ENCODE assay signal across 1 cellular context in the genomic region with DNA sequence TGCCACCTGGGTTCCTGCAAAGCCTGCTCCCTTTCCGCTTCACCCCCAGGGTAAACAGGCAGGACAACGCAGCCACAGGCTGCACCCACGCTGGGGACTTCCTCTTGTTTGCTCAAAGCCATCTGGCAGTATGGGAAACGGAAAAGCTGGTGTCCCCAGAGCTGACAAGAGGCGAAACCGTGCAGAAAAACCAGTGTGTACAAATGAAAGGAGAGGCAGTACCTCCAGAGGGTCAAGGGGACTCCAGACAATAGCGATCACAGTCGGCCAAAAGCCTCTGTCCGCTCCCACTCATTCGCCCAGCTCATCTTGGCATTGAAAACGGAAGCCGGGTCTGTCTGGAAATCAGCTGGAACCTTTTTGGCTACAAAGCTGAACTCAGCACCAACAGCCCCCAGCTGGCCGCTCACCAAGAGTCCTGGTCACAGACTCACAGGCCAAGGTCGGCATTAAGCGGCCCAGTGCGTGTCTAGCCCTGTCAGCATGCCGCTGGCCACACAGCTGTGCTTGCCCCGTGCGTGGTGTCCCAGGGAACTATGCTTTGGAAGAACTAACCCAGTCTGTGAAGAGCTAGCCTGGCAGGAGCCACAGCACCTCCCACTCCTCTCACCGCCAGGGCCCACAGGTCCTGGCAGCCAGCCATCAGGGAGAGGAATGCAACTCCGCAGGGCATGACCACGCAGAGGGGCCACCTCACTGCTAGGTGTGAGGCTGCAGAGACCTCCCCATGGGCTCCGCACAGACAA.
TF ChIP-seq lines count a peak whose summit lies in the region.

No MANE protein-coding gene starts in this region.

TF ChIP-seq in HepG2, 621 proteins besides CTCF, POLR2A, EP300 and RAD21 (continued from another document and continues in another):
- TF ChIP-seq, protein P1, sequence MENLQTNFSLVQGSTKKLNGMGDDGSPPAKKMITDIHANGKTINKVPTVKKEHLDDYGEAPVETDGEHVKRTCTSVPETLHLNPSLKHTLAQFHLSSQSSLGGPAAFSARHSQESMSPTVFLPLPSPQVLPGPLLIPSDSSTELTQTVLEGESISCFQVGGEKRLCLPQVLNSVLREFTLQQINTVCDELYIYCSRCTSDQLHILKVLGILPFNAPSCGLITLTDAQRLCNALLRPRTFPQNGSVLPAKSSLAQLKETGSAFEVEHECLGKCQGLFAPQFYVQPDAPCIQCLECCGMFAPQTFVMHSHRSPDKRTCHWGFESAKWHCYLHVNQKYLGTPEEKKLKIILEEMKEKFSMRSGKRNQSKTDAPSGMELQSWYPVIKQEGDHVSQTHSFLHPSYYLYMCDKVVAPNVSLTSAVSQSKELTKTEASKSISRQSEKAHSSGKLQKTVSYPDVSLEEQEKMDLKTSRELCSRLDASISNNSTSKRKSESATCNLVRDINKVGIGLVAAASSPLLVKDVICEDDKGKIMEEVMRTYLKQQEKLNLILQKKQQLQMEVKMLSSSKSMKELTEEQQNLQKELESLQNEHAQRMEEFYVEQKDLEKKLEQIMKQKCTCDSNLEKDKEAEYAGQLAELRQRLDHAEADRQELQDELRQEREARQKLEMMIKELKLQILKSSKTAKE (CRISPR knock-in tag; IDR thresholded peaks at IDR 0.05; ENCODE audit: borderline replicate concordance), result peak; percentile 35; the same call in 1 of the 2 replicates
- TF ChIP-seq MAF1 (CRISPR knock-in tag; IDR thresholded peaks at IDR 0.05; ENCODE audit: borderline replicate concordance), result 0 out of 2 replicates have a peak, but pooled peaks have one; percentile 20
- TF ChIP-seq ZNF24 (IDR thresholded peaks at IDR 0.05), result no peak
- no peak for TF ChIP-seq IRX3 (CRISPR knock-in tag; IDR thresholded peaks at IDR 0.05; ENCODE audit: borderline replicate concordance, low read depth)
- TF ChIP-seq, protein P2, sequence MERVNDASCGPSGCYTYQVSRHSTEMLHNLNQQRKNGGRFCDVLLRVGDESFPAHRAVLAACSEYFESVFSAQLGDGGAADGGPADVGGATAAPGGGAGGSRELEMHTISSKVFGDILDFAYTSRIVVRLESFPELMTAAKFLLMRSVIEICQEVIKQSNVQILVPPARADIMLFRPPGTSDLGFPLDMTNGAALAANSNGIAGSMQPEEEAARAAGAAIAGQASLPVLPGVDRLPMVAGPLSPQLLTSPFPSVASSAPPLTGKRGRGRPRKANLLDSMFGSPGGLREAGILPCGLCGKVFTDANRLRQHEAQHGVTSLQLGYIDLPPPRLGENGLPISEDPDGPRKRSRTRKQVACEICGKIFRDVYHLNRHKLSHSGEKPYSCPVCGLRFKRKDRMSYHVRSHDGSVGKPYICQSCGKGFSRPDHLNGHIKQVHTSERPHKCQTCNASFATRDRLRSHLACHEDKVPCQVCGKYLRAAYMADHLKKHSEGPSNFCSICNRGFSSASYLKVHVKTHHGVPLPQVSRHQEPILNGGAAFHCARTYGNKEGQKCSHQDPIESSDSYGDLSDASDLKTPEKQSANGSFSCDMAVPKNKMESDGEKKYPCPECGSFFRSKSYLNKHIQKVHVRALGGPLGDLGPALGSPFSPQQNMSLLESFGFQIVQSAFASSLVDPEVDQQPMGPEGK (CRISPR knock-in tag; IDR thresholded peaks at IDR 0.05), result peak; percentile 81
- TF ChIP-seq MAFG (CRISPR knock-in tag; IDR thresholded peaks at IDR 0.05), result no peak
- 0 out of 2 replicates have a peak, but pooled peaks have one; percentile 13 for TF ChIP-seq HOXA5 (CRISPR knock-in tag; IDR thresholded peaks at IDR 0.05)
- no peak for TF ChIP-seq ZNF383 (CRISPR knock-in tag; IDR thresholded peaks at IDR 0.05; ENCODE audit: borderline replicate concordance)
- no peak for TF ChIP-seq NFE2 (CRISPR knock-in tag; IDR thresholded peaks at IDR 0.05)
- TF ChIP-seq SMARCC2 (IDR thresholded peaks at IDR 0.05), result no peak
- no peak for TF ChIP-seq PHF20 (CRISPR knock-in tag; IDR thresholded peaks at IDR 0.05)
- no peak for TF ChIP-seq RFXANK (CRISPR knock-in tag; IDR thresholded peaks at IDR 0.05)
- no peak for TF ChIP-seq RFX1 (IDR thresholded peaks at IDR 0.05)
- peak; percentile 44; the same call in 1 of the 2 replicates for TF ChIP-seq PHF8 (CRISPR knock-in tag; IDR thresholded peaks at IDR 0.05)
- TF ChIP-seq, protein P3, sequence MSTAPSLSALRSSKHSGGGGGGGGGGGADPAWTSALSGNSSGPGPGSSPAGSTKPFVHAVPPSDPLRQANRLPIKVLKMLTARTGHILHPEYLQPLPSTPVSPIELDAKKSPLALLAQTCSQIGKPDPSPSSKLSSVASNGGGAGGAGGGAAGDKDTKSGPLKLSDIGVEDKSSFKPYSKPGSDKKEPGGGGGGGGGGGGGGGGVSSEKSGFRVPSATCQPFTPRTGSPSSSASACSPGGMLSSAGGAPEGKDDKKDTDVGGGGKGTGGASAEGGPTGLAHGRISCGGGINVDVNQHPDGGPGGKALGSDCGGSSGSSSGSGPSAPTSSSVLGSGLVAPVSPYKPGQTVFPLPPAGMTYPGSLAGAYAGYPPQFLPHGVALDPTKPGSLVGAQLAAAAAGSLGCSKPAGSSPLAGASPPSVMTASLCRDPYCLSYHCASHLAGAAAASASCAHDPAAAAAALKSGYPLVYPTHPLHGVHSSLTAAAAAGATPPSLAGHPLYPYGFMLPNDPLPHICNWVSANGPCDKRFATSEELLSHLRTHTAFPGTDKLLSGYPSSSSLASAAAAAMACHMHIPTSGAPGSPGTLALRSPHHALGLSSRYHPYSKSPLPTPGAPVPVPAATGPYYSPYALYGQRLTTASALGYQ (CRISPR knock-in tag; IDR thresholded peaks at IDR 0.05), result peak; percentile 28; the same call in 1 of the 2 replicates
- TF ChIP-seq HNRNPH1 (optimal IDR thresholded peaks at IDR 0.05; ENCODE audit: low read depth, low read length), result no peak
- TF ChIP-seq ZNF33B (CRISPR knock-in tag; IDR thresholded peaks at IDR 0.05), result no peak; the same call in 1 of the 2 replicates
- TF ChIP-seq XRCC5 (optimal IDR thresholded peaks at IDR 0.05; ENCODE audit: low read length), result peak; percentile 11
- TF ChIP-seq, protein P4, sequence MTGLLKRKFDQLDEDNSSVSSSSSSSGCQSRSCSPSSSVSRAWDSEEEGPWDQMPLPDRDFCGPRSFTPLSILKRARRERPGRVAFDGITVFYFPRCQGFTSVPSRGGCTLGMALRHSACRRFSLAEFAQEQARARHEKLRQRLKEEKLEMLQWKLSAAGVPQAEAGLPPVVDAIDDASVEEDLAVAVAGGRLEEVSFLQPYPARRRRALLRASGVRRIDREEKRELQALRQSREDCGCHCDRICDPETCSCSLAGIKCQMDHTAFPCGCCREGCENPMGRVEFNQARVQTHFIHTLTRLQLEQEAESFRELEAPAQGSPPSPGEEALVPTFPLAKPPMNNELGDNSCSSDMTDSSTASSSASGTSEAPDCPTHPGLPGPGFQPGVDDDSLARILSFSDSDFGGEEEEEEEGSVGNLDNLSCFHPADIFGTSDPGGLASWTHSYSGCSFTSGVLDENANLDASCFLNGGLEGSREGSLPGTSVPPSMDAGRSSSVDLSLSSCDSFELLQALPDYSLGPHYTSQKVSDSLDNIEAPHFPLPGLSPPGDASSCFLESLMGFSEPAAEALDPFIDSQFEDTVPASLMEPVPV (CRISPR knock-in tag; IDR thresholded peaks at IDR 0.05), result no peak; the same call in 1 of the 2 replicates
- TF ChIP-seq, protein P5, sequence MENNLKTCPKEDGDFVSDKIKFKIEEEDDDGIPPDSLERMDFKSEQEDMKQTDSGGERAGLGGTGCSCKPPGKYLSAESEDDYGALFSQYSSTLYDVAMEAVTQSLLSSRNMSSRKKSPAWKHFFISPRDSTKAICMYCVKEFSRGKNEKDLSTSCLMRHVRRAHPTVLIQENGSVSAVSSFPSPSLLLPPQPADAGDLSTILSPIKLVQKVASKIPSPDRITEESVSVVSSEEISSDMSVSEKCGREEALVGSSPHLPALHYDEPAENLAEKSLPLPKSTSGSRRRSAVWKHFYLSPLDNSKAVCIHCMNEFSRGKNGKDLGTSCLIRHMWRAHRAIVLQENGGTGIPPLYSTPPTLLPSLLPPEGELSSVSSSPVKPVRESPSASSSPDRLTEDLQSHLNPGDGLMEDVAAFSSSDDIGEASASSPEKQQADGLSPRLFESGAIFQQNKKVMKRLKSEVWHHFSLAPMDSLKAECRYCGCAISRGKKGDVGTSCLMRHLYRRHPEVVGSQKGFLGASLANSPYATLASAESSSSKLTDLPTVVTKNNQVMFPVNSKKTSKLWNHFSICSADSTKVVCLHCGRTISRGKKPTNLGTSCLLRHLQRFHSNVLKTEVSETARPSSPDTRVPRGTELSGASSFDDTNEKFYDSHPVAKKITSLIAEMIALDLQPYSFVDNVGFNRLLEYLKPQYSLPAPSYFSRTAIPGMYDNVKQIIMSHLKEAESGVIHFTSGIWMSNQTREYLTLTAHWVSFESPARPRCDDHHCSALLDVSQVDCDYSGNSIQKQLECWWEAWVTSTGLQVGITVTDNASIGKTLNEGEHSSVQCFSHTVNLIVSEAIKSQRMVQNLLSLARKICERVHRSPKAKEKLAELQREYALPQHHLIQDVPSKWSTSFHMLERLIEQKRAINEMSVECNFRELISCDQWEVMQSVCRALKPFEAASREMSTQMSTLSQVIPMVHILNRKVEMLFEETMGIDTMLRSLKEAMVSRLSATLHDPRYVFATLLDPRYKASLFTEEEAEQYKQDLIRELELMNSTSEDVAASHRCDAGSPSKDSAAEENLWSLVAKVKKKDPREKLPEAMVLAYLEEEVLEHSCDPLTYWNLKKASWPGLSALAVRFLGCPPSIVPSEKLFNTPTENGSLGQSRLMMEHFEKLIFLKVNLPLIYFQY (CRISPR knock-in tag; IDR thresholded peaks at IDR 0.05; ENCODE audit: borderline replicate concordance), result 0 out of 2 replicates have a peak, but pooled peaks have one; percentile 43
- TF ChIP-seq HDAC2 (CRISPR knock-in tag; IDR thresholded peaks at IDR 0.05), result peak; percentile 76
- no peak for TF ChIP-seq SMYD3 (CRISPR knock-in tag; IDR thresholded peaks at IDR 0.05)
- peak; percentile 91 for TF ChIP-seq SRSF1 (optimal IDR thresholded peaks at IDR 0.05; ENCODE audit: low read depth, low read length)
- peak; percentile 23; the same call in 1 of the 2 replicates for TF ChIP-seq ZNF12 (CRISPR knock-in tag; IDR thresholded peaks at IDR 0.05)
- TF ChIP-seq, protein P6, sequence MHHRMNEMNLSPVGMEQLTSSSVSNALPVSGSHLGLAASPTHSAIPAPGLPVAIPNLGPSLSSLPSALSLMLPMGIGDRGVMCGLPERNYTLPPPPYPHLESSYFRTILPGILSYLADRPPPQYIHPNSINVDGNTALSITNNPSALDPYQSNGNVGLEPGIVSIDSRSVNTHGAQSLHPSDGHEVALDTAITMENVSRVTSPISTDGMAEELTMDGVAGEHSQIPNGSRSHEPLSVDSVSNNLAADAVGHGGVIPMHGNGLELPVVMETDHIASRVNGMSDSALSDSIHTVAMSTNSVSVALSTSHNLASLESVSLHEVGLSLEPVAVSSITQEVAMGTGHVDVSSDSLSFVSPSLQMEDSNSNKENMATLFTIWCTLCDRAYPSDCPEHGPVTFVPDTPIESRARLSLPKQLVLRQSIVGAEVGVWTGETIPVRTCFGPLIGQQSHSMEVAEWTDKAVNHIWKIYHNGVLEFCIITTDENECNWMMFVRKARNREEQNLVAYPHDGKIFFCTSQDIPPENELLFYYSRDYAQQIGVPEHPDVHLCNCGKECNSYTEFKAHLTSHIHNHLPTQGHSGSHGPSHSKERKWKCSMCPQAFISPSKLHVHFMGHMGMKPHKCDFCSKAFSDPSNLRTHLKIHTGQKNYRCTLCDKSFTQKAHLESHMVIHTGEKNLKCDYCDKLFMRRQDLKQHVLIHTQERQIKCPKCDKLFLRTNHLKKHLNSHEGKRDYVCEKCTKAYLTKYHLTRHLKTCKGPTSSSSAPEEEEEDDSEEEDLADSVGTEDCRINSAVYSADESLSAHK (CRISPR knock-in tag; IDR thresholded peaks at IDR 0.05; ENCODE audit: borderline replicate concordance), result no peak
- no peak for TF ChIP-seq CENPX (CRISPR knock-in tag; IDR thresholded peaks at IDR 0.05)
- no peak for TF ChIP-seq ZFP1 (CRISPR knock-in tag; IDR thresholded peaks at IDR 0.05)
- TF ChIP-seq, protein P7, sequence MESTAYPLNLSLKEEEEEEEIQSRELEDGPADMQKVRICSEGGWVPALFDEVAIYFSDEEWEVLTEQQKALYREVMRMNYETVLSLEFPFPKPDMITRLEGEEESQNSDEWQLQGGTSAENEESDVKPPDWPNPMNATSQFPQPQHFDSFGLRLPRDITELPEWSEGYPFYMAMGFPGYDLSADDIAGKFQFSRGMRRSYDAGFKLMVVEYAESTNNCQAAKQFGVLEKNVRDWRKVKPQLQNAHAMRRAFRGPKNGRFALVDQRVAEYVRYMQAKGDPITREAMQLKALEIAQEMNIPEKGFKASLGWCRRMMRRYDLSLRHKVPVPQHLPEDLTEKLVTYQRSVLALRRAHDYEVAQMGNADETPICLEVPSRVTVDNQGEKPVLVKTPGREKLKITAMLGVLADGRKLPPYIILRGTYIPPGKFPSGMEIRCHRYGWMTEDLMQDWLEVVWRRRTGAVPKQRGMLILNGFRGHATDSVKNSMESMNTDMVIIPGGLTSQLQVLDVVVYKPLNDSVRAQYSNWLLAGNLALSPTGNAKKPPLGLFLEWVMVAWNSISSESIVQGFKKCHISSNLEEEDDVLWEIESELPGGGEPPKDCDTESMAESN (CRISPR knock-in tag; conservative IDR thresholded peaks at IDR 0.05), result no peak
- no peak for TF ChIP-seq ZNF781 (CRISPR knock-in tag; IDR thresholded peaks at IDR 0.05; ENCODE audit: borderline replicate concordance, not compliant biosample characterization)
- TF ChIP-seq, protein P8, sequence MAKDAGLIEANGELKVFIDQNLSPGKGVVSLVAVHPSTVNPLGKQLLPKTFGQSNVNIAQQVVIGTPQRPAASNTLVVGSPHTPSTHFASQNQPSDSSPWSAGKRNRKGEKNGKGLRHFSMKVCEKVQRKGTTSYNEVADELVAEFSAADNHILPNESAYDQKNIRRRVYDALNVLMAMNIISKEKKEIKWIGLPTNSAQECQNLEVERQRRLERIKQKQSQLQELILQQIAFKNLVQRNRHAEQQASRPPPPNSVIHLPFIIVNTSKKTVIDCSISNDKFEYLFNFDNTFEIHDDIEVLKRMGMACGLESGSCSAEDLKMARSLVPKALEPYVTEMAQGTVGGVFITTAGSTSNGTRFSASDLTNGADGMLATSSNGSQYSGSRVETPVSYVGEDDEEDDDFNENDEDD (CRISPR knock-in tag; IDR thresholded peaks at IDR 0.05; ENCODE audit: borderline replicate concordance), result no peak
- TF ChIP-seq, protein P9, sequence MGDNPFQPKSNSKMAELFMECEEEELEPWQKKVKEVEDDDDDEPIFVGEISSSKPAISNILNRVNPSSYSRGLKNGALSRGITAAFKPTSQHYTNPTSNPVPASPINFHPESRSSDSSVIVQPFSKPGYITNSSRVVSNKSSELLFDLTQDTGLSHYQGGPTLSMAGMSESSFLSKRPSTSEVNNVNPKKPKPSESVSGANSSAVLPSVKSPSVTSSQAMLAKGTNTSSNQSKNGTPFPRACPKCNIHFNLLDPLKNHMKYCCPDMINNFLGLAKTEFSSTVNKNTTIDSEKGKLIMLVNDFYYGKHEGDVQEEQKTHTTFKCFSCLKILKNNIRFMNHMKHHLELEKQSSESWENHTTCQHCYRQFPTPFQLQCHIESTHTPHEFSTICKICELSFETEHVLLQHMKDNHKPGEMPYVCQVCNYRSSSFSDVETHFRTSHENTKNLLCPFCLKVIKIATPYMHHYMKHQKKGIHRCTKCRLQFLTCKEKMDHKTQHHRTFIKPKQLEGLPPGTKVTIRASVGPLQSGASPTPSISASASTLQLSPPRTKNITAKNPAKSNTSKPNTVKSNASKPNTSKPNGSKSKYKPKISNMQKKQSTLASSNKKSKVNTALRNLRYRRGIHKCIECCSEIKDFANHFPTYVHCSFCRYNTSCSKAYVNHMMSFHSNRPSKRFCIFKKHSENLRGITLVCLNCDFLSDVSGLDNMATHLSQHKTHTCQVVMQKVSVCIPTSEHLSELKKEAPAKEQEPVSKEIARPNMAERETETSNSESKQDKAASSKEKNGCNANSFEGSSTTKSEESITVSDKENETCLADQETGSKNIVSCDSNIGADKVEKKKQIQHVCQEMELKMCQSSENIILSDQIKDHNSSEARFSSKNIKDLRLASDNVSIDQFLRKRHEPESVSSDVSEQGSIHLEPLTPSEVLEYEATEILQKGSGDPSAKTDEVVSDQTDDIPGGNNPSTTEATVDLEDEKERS (CRISPR knock-in tag; IDR thresholded peaks at IDR 0.05), result no peak
- 0 out of 2 replicates have a peak, but pooled peaks have one; percentile 62 for TF ChIP-seq MEIS2 (CRISPR knock-in tag; IDR thresholded peaks at IDR 0.05)
- TF ChIP-seq ZNF446 (CRISPR knock-in tag; IDR thresholded peaks at IDR 0.05), result no peak
- TF ChIP-seq MXD4 (CRISPR knock-in tag; IDR thresholded peaks at IDR 0.05), result peak; percentile 63; the same call in 1 of the 2 replicates
